Comparison of ENCODE assay signal across 8 cellular contexts in the genomic region with DNA sequence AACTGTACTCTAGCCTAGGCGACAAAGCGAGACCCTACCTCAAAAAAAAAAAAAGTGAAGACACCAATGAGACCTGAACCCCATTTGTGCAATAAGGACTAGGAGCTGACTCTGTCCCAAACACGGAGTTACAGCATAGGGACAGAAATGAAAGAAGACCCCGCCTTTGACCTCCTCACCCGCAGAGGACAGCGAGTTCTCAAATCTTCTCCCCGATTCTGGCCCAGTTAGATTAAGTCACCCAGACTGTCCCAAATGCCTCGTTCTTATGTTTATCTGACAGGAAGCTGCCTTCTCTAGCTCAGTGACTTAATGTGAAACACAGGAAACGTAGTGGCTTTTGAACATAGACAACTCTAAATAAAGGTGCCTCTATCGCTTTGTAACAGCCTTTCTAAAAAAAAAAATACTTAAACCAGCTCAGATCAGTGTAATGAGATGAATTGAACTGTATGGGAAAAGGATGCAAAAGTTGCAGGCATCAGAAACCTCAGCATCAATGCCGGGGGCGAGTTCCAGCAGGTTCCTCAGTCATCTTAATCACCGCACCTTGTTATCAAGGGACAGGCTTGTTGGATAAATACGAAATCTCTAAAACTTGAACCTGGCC. TPM values are rescaled to one million over a fixed set of nuclear protein-coding genes. Genes with fewer than 3 reads are reported as not detected.
DNase-seq lines count a peak whose midpoint lies in the region; ATAC-seq, FAIRE-seq and TF ChIP-seq lines count a peak whose summit lies in the region.

No MANE protein-coding gene starts in this region.

- H3K4ac ChIP-seq in neuronal stem cell (ENCODE audit: low read length) = no peak overlapping the region

- H3K27me3 ChIP-seq in Peyer's patch = no peaks in the 10 kb centered on the region
- no peaks in the 10 kb centered on the region for H3K27me3 ChIP-seq in duodenal mucosa (ENCODE audit: control insufficient read depth in 1 of 2, insufficient read depth in 2 of 2, low read length in 2 of 2)
- H3K27me3 ChIP-seq in psoas muscle (ENCODE audit: insufficient read depth in 3 of 3, low read length in 2 of 3) = no peaks in the 10 kb centered on the region
- H3K27me3 ChIP-seq in neuronal stem cell (ENCODE audit: control insufficient read depth in 3 of 3, insufficient read depth in 3 of 3, low read depth in 1 of 3, low read length in 3 of 3) = no peaks in the 10 kb centered on the region
- H3K27me3 ChIP-seq in HAP-1 (ENCODE audit: low read depth) = no peaks in the 10 kb centered on the region
- H3K27me3 ChIP-seq in SK-N-SH (ENCODE audit: insufficient read depth) = no peaks in the 10 kb centered on the region

- no peak overlapping the region for H2BK5ac ChIP-seq in neuronal stem cell (ENCODE audit: low read length)

- H2BK120ac ChIP-seq in neuronal stem cell (ENCODE audit: low read depth, low read length) = no peak overlapping the region

- H3K14ac ChIP-seq in neuronal stem cell (ENCODE audit: low read length) = no peak overlapping the region

- WGBS in psoas muscle, 3 donors = 69 to 74% (median 72%) methylated on average over 14 of the region's 14 CpGs
- no CpG with 5 or more reads among the region's 14 CpGs for WGBS in neuronal stem cell (ENCODE audit: extremely low coverage in 2 of 2, insufficient read length in 2 of 2, insufficient replicate concordance in 1 of 2), 2 donors
- 89% methylated on average over 14 of the region's 14 CpGs for WGBS in SK-N-SH (ENCODE audit: low lambda C conversion rate)

- H3K4me2 ChIP-seq in neuronal stem cell (ENCODE audit: insufficient read depth, low read length, poor library complexity, severe bottlenecking) (no peak overlapping the region), SK-N-SH (no peak overlapping the region)

- no peak overlapping the region for H2AK5ac ChIP-seq in neuronal stem cell (ENCODE audit: low read depth, low read length)

- no peaks in the 10 kb centered on the region for H3K9me3 ChIP-seq in Peyer's patch
- no peaks in the 10 kb centered on the region for H3K9me3 ChIP-seq in duodenal mucosa (ENCODE audit: control insufficient read depth in 1 of 2, low read length in 2 of 2)
- H3K9me3 ChIP-seq in psoas muscle = no peaks in the 10 kb centered on the region
- H3K9me3 ChIP-seq in neuronal stem cell (replicated peaks in 1 of 2; ENCODE audit: control insufficient read depth in 2 of 2, insufficient read depth in 1 of 2, low read depth in 1 of 2, low read length in 2 of 2) = peaks cover 1 to 3% of the 10 kb centered on the region in 2 donors
- H3K9me3 ChIP-seq in HAP-1 = no peaks in the 10 kb centered on the region
- no peaks in the 10 kb centered on the region for H3K9me3 ChIP-seq in SK-N-SH

- DNase-seq in GM12892 (ENCODE audit: insufficient read length) = no peak
- DNase-seq in Peyer's patch = peak in 2 of 3 donors; percentile 68 to 85
- DNase-seq in psoas muscle = no peak
- DNase-seq in neuronal stem cell (ENCODE audit: low spot score) = no peak
- DNase-seq in HAP-1 (ENCODE audit: low spot score in 2 of 2) = no peak
- no peak for DNase-seq in SK-N-SH

- H3K27ac ChIP-seq in Peyer's patch (peak overlapping the region; percentile 87 to 100 (median 99)), duodenal mucosa (ENCODE audit: low read depth, low read length) (peak overlapping the region; percentile 62), psoas muscle (peak overlapping the region; percentile 16), neuronal stem cell (replicated peaks; ENCODE audit: low read length) (no peak overlapping the region), SK-N-SH (ENCODE audit: low read depth in 2 of 2, low read length in 1 of 2) (peak overlapping the region in 1 of 2 experiments; percentile 51; a peak in 1 of 4 replicates)

- POLR2A ChIA-PET in SK-N-SH (lab: Yijun Ruan, JAX) = no interaction called here

- CTCF ChIA-PET in SK-N-SH (lab: Yijun Ruan, JAX) = interaction anchor here (0.6 to 2.1 kb wide), 4 partner anchors 9 to 1006 kb away, joined by 3 to 5 read pairs (median 4); no protein-coding TSS in a partner anchor

- H3K4me1 ChIP-seq in Peyer's patch = peaks cover 11 to 100% (median 81%) of the 10 kb centered on the region in 4 donors
- peaks cover 61 to 75% of the 10 kb centered on the region in 2 donors for H3K4me1 ChIP-seq in duodenal mucosa (ENCODE audit: control insufficient read depth in 1 of 2, insufficient read depth in 2 of 2, low read length in 2 of 2)
- H3K4me1 ChIP-seq in psoas muscle = peaks cover 82% of the 10 kb centered on the region
- peaks cover 0 to 19% of the 10 kb centered on the region in 2 donors for H3K4me1 ChIP-seq in neuronal stem cell (ENCODE audit: control insufficient read depth in 2 of 2, insufficient read depth in 1 of 2, low read depth in 1 of 2, low read length in 2 of 2)
- no peaks in the 10 kb centered on the region for H3K4me1 ChIP-seq in HAP-1
- peaks cover 0 to 38% of the 10 kb centered on the region in 2 experiments; a peak in 3 of 4 replicates for H3K4me1 ChIP-seq in SK-N-SH (ENCODE audit: control insufficient read depth in 1 of 2, insufficient read depth in 2 of 2, low read depth in 1 of 2, low read length in 1 of 2)

- H3K9ac ChIP-seq in duodenal mucosa (ENCODE audit: low read depth in 1 of 2, low read length in 2 of 2) (peak overlapping the region in 1 of 2 donors; percentile 25), neuronal stem cell (ENCODE audit: low read depth, low read length, poor library complexity) (no peak overlapping the region), SK-N-SH (no peak overlapping the region)

- 0 out of 2 replicates have a peak, but pooled peaks have one; percentile 40 for TF ChIP-seq POLR2A in GM12892 (IDR thresholded peaks at IDR 0.05; ENCODE audit: low read depth, low read length)
- peak; percentile 36 to 42 for TF ChIP-seq POLR2A in Peyer's patch (IDR thresholded peaks at IDR 0.05)

- peaks cover 52% of the 10 kb centered on the region for H3F3A ChIP-seq in SK-N-SH (replicated peaks; ENCODE audit: insufficient read depth)

- in situ Hi-C loops in HAP-1 (cut with MboI; ENCODE audit: low sequenced_read_pairs) = no loop called here

- no peak overlapping the region for H2BK15ac ChIP-seq in neuronal stem cell (ENCODE audit: low read length)

- ATAC-seq in psoas muscle (no peak), HG03039 (IDR thresholded peaks at IDR 0.05; ENCODE audit: unreplicated experiment) (no peak)

- H3K9me2 ChIP-seq in SK-N-SH = no peaks in the 10 kb centered on the region

- no peak overlapping the region for H3K18ac ChIP-seq in neuronal stem cell (ENCODE audit: low read length)

- peaks cover 10% of the 10 kb centered on the region for H3K79me1 ChIP-seq in neuronal stem cell (ENCODE audit: low read depth, low read length)

- H4K8ac ChIP-seq in neuronal stem cell (ENCODE audit: low read depth, low read length) = no peak overlapping the region

- TF ChIP-seq RAD21 in SK-N-SH (IDR thresholded peaks at IDR 0.05; ENCODE audit: low read length) = no peak

- peaks cover 100% of the 10 kb centered on the region for H4K20me1 ChIP-seq in SK-N-SH (ENCODE audit: insufficient read depth)

- TF ChIP-seq CTCF in Peyer's patch (IDR thresholded peaks at IDR 0.05) (no peak), psoas muscle (IDR thresholded peaks at IDR 0.05) (no peak), SK-N-SH (IDR thresholded peaks at IDR 0.05) (no peak)

- no peak for TF ChIP-seq EP300 in SK-N-SH (IDR thresholded peaks at IDR 0.05; ENCODE audit: borderline replicate concordance in 1 of 2, low read depth in 1 of 2, low read length in 1 of 2)

- intact Hi-C loops in psoas muscle (cut with DNase I) = no loop called here

- FAIRE-seq in GM12892 (lab: Jason Lieb, UNC) = peak; percentile 74

- H3K36me3 ChIP-seq in Peyer's patch = peaks cover 0 to 7% (median 0%) of the 10 kb centered on the region in 3 donors
- H3K36me3 ChIP-seq in duodenal mucosa (ENCODE audit: control insufficient read depth in 1 of 2, insufficient read depth in 2 of 2, low read length in 2 of 2) = peaks cover 11 to 24% of the 10 kb centered on the region in 2 donors
- peaks cover 0 to 37% of the 10 kb centered on the region in 2 donors for H3K36me3 ChIP-seq in psoas muscle (ENCODE audit: insufficient read depth in 1 of 2, low read depth in 1 of 2)
- H3K36me3 ChIP-seq in neuronal stem cell (replicated peaks in 1 of 2; ENCODE audit: control insufficient read depth in 2 of 2, insufficient read depth in 2 of 2, low read length in 2 of 2) = peaks cover 9 to 34% of the 10 kb centered on the region in 2 donors
- H3K36me3 ChIP-seq in HAP-1 (replicated peaks) = peaks cover 17% of the 10 kb centered on the region
- peaks cover 5 to 45% of the 10 kb centered on the region in 2 experiments for H3K36me3 ChIP-seq in SK-N-SH (replicated peaks in 1 of 2; ENCODE audit: control insufficient read depth in 1 of 2, insufficient read depth in 2 of 2, low read length in 1 of 2)

- H4K91ac ChIP-seq in neuronal stem cell (ENCODE audit: low read depth, low read length, poor library complexity) = no peak overlapping the region

- peaks cover 100% of the 10 kb centered on the region for H3K79me2 ChIP-seq in SK-N-SH (ENCODE audit: insufficient read depth)

- peak overlapping the region; percentile 5 to 19 (median 6) for H3K4me3 ChIP-seq in Peyer's patch
- H3K4me3 ChIP-seq in duodenal mucosa (ENCODE audit: low read depth in 1 of 2, low read length in 2 of 2) = peak overlapping the region in 1 of 2 donors; percentile 35
- no peak overlapping the region for H3K4me3 ChIP-seq in psoas muscle
- H3K4me3 ChIP-seq in neuronal stem cell (ENCODE audit: low read length in 2 of 2) = no peak overlapping the region
- no peak overlapping the region for H3K4me3 ChIP-seq in HAP-1
- H3K4me3 ChIP-seq in SK-N-SH (ENCODE audit: low read depth in 2 of 2, low read length in 1 of 2) = no peak overlapping the region

- no peak overlapping the region for H2BK12ac ChIP-seq in neuronal stem cell (ENCODE audit: low read length)

- H2AFZ ChIP-seq in neuronal stem cell (ENCODE audit: low read length) = no peak overlapping the region
- H2AFZ ChIP-seq in SK-N-SH (ENCODE audit: low read depth) = no peak overlapping the region

- no peak overlapping the region for H3K23ac ChIP-seq in neuronal stem cell (ENCODE audit: low read depth, low read length, poor library complexity)

TF ChIP-seq in SK-N-SH, 30 proteins besides CTCF, POLR2A, EP300 and RAD21 (continues in another document):
- TF ChIP-seq YY1 (IDR thresholded peaks at IDR 0.05; ENCODE audit: low read depth) (no peak), TEAD4 (IDR thresholded peaks at IDR 0.05; ENCODE audit: borderline replicate concordance, insufficient read depth) (no peak)

RNA-seq across cellular contexts. Expression of a gene that starts 10.6 kb away (rescaled TPM):
- 155 TPM for polyA plus RNA-seq in GM12892 (2012; ENCODE audit: missing spikeins)
- 100 to 1,000 TPM; 337 to 553 (median 433) TPM for total RNA-seq in Peyer's patch
- 100 to 1,000 TPM in 3 of 4 donors, 10 to 100 TPM in 1; 92.0 to 214 (median 179) TPM for total RNA-seq in psoas muscle
- 10 to 100 TPM; 35.6 to 89.3 (median 56.3) TPM for polyA plus RNA-seq in psoas muscle
- 60.4 TPM for polyA plus RNA-seq in neuronal stem cell (2013, experiment 1 of 2)
- polyA plus RNA-seq in neuronal stem cell (2013, experiment 2 of 2) = 59.3 TPM
- 202 and 303 TPM in 2 replicates for polyA plus RNA-seq in SK-N-SH (2012; rRNA removed)
- 181 and 225 TPM in 2 replicates for polyA plus RNA-seq in SK-N-SH (2012; cell fraction: cytosol; rRNA removed)
- 401 and 439 TPM in 2 replicates for polyA plus RNA-seq in SK-N-SH (2012; cell fraction: nucleus; rRNA removed)

Comparison
In these comparisons a context has a peak if more than half of its experiments do, and no peak if none do; other contexts are left out.
1. DNase-seq: peak in Peyer's patch (2 of 3); none in GM12892 (single experiment), psoas muscle (0 of 2), neuronal stem cell (single experiment), HAP-1 (0 of 2) and SK-N-SH (single experiment).
2. H3K4me3 ChIP-seq: peak in Peyer's patch (4 of 4); none in psoas muscle (single experiment), neuronal stem cell (0 of 2), HAP-1 (single experiment) and SK-N-SH (0 of 2).